In the genomic region with DNA sequence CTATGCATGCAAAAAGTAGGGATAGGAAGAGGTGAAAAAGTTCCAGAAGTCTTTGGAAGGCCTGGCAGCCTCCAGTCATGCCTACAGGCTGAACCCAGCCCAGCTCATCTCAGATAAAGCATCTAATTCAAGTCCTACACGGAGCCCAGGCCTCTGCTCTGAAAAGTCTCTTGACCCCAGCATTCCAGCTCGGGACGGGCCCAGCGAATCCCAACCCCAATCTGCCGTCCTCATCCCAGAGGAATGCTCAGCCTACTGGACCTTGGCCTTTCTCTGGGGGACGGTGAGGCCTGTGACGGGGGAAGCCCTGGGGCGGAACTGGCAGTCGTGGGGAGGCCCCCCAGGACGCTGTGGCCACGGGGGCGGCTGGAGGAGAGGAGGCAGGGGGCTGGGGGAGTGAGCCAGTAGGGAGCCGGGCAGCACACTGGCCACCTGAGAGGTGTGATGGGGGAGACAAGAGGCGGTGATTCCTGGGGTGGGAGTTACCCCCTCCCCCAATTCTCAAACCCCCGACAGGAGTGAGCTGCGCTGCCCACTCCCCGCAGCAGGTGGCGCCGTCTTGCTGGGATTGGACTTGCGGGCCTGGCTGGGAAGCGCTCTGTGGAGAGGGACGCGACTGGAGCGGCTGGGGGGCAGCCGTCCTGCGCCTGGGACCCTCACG, we compare ENCODE assay signal across 9 cellular contexts.
DNase-seq lines count a peak whose midpoint lies in the region; ATAC-seq and TF ChIP-seq lines count a peak whose summit lies in the region.
"Had no signal": no experiment of that assay in that cellular context is flagged by ENCODE, and none has a peak within 500 bp of the region (broad histone marks: within the 10 kb centered on the region; RNA-seq: fewer than 3 reads in every experiment).

No MANE protein-coding gene starts in this region.

- H2AFZ ChIP-seq in DND-41 (ENCODE audit: low read depth, low read length) = no peak overlapping the region

- TF ChIP-seq CTCF in DND-41 (IDR thresholded peaks at IDR 0.05; ENCODE audit: borderline replicate concordance, extremely low read depth, low read length, poor library complexity, severe bottlenecking) = peak; percentile 99
- TF ChIP-seq CTCF in LNCAP (IDR thresholded peaks at IDR 0.05) = peak; percentile 67
- peak; percentile 90 for TF ChIP-seq CTCF in choroid plexus epithelial cell (conservative IDR thresholded peaks at IDR 0.05; ENCODE audit: low read depth, low read length)

- H3K4me2 ChIP-seq in DND-41 (ENCODE audit: insufficient read depth, low read length) = peak overlapping the region; percentile 13

- peaks cover 3% of the 10 kb centered on the region; the same call in 1 of the 2 replicates for H3K79me2 ChIP-seq in DND-41 (ENCODE audit: insufficient read depth, low read length)

- H3K4me3 ChIP-seq in DND-41 (ENCODE audit: low read depth in 1 of 2, low read length in 2 of 2) (no peak overlapping the region), choroid plexus epithelial cell (ENCODE audit: low read depth, low read length) (peak overlapping the region; percentile 55)

- H4K20me1 ChIP-seq in DND-41 (ENCODE audit: insufficient read depth, low read length) = no peaks in the 10 kb centered on the region

- no peaks in the 10 kb centered on the region for H3K27me3 ChIP-seq in DND-41 (ENCODE audit: insufficient read depth, low read length, poor library complexity)

- H3K9ac ChIP-seq in DND-41 (ENCODE audit: low read depth, low read length) = peak overlapping the region; percentile 35

- intact Hi-C loops in activated CD4-positive, alpha-beta T cell treated with anti-CD3 and anti-CD28 coated beads for 36 hours (cut with DNase I, micrococcal nuclease) = loop anchor here (1.0 to 10.0 kb wide), 5 partner anchors 150 to 510 kb away; no protein-coding TSS in a partner anchor

- H3K9me3 ChIP-seq in DND-41 (ENCODE audit: insufficient read depth, low read length, severe bottlenecking) = no peaks in the 10 kb centered on the region

- DNase-seq in DND-41 (peak; percentile 81), choroid plexus epithelial cell (ENCODE audit: low read depth) (peak; percentile 69), left kidney (ENCODE audit: low read depth, low spot score) (peak; percentile 92)
- DNase-seq in activated CD4-positive, alpha-beta T cell treated with anti-CD3 and anti-CD28 coated beads for 36 hours = peak; percentile 67
- DNase-seq in stimulated activated CD4-positive, alpha-beta T cell treated with anti-CD3 and anti-CD28 coated beads, Interleukin-1b, Interleukin-23, amount 100 ng/mL, for 48 hours = peak; percentile 46

- no peak overlapping the region for H3K4me3 Mint-ChIP-seq in activated CD4-positive, alpha-beta T cell treated with anti-CD3 and anti-CD28 coated beads for 36 hours
- H3K4me3 Mint-ChIP-seq: activated naive CD8-positive, alpha-beta T cell had no signal

- H3K36me3 Mint-ChIP-seq in activated CD4-positive, alpha-beta T cell treated with anti-CD3 and anti-CD28 coated beads for 36 hours (ENCODE audit: low read depth) = no peaks in the 10 kb centered on the region
- H3K36me3 Mint-ChIP-seq: activated naive CD8-positive, alpha-beta T cell had no signal

- no peaks in the 10 kb centered on the region for H3K27me3 Mint-ChIP-seq in activated CD4-positive, alpha-beta T cell treated with anti-CD3 and anti-CD28 coated beads for 36 hours
- H3K27me3 Mint-ChIP-seq: activated naive CD8-positive, alpha-beta T cell had no signal

- no peak overlapping the region for H3K27ac Mint-ChIP-seq in activated CD4-positive, alpha-beta T cell treated with anti-CD3 and anti-CD28 coated beads for 36 hours
- H3K27ac Mint-ChIP-seq: activated naive CD8-positive, alpha-beta T cell had no signal

- no peaks in the 10 kb centered on the region for H3K36me3 ChIP-seq in DND-41 (ENCODE audit: insufficient read depth, low read length)

- H3K27ac ChIP-seq in DND-41 (ENCODE audit: low read length) = peak overlapping the region; percentile 58

- CTCF ChIA-PET in activated CD4-positive, alpha-beta T cell treated with anti-CD3 and anti-CD28 coated beads for 36 hours (lab: Charles Lee) = interaction anchor here (0.6 to 1.4 kb wide), 9 partner anchors 10 to 509 kb away, joined by 3 to 10 read pairs (median 3); no protein-coding TSS in a partner anchor

- peaks cover 13% of the 10 kb centered on the region for H3K4me1 Mint-ChIP-seq in activated CD4-positive, alpha-beta T cell treated with anti-CD3 and anti-CD28 coated beads for 36 hours

- peaks cover 62% of the 10 kb centered on the region for H3K4me1 ChIP-seq in DND-41 (ENCODE audit: insufficient read depth, low read length)

- POLR2A ChIA-PET in activated CD4-positive, alpha-beta T cell treated with anti-CD3 and anti-CD28 coated beads for 36 hours (lab: Charles Lee) = interaction anchor here (1.1 kb wide), 1 partner anchor 254 kb away, joined by 3 read pairs; no protein-coding TSS in a partner anchor

- ATAC-seq in DND-41 (ENCODE audit: insufficient read depth, low read depth) = peak; percentile 80
- ATAC-seq in activated CD4-positive, alpha-beta T cell treated with anti-CD3 and anti-CD28 coated beads for 36 hours = peak; percentile 43
- ATAC-seq in HG02970 (IDR thresholded peaks at IDR 0.05; ENCODE audit: low FRiP score, unreplicated experiment) = no peak
- no peak for ATAC-seq in HG03442 (IDR thresholded peaks at IDR 0.05; ENCODE audit: unreplicated experiment)

- H3K9me3 Mint-ChIP-seq in activated CD4-positive, alpha-beta T cell treated with anti-CD3 and anti-CD28 coated beads for 36 hours (ENCODE audit: low read depth) = no peaks in the 10 kb centered on the region

Comparison
In these comparisons a context has a peak if more than half of its experiments do, and no peak if none do; other contexts are left out.
1. ATAC-seq: peak in DND-41 (single experiment) and activated CD4-positive, alpha-beta T cell treated with anti-CD3 and anti-CD28 coated beads for 36 hours (single experiment); none in HG02970 (single experiment) and HG03442 (single experiment).
2. Peak in every context shown above with its lines, with median percentiles within 50 percentile points of each other: DNase-seq and CTCF ChIP-seq.